ENCODE assay signal across 10 cellular contexts in genomic region chr1:100360790-100361232, GRCh38. TPM values are rescaled to one million over a fixed set of nuclear protein-coding genes. Genes with fewer than 3 reads are reported as not detected.
DNase-seq lines count a peak whose midpoint lies in the region; ATAC-seq, FAIRE-seq and TF ChIP-seq lines count a peak whose summit lies in the region.
"Had no signal": no experiment of that assay in that cellular context is flagged by ENCODE, and none has a peak within 500 bp of the region (broad histone marks: within the 10 kb centered on the region; RNA-seq: fewer than 3 reads in every experiment).

No MANE protein-coding gene starts in this region.

- peaks cover 84 to 97% (median 95%) of the 10 kb centered on the region in 3 donors for H3K4me1 Mint-ChIP-seq in CD8-positive, alpha-beta memory T cell
- peaks cover 57% of the 10 kb centered on the region for H3K4me1 Mint-ChIP-seq in nephron

- ATAC-seq in GM18868 (IDR thresholded peaks at IDR 0.05; ENCODE audit: unreplicated experiment) = no peak

- peak; percentile 99 for FAIRE-seq in endometrium (lab: Jason Lieb, UNC)

- in situ Hi-C loops in GM13976 (cut with MboI; ENCODE audit: low sequenced_read_pairs, unreplicated experiment) = no loop called here

- TF ChIP-seq CTCF in nephron (IDR thresholded peaks at IDR 0.05; ENCODE audit: unreplicated experiment in 3 of 3) (no peak), GM13976 (IDR thresholded peaks at IDR 0.05; ENCODE audit: borderline replicate concordance, control extremely low read depth, extremely low read depth, insufficient read depth, missing control alignments) (no peak)

- H3K27ac ChIP-seq in CD8-positive, alpha-beta memory T cell (ENCODE audit: low read depth, low read length) = no peak overlapping the region

- CTCF ChIA-PET in CD8-positive, alpha-beta memory T cell (lab: Charles Lee) = interaction anchor here (1.0 kb wide), 1 partner anchor 98 kb away, joined by 3 read pairs; no protein-coding TSS in a partner anchor

- H3K9me3 Mint-ChIP-seq in CD8-positive, alpha-beta memory T cell = no peaks in the 10 kb centered on the region
- no peaks in the 10 kb centered on the region for H3K9me3 Mint-ChIP-seq in nephron

- H3K27me3 Mint-ChIP-seq in CD8-positive, alpha-beta memory T cell = no peaks in the 10 kb centered on the region
- H3K27me3 Mint-ChIP-seq in nephron (ENCODE audit: low read depth) = no peaks in the 10 kb centered on the region

- no peak overlapping the region for H3K4me3 ChIP-seq in CD8-positive, alpha-beta memory T cell (ENCODE audit: low read length)

- H3K36me3 ChIP-seq in CD8-positive, alpha-beta memory T cell (ENCODE audit: insufficient read depth, low read length) = peaks cover 3% of the 10 kb centered on the region

- H3K9me3 ChIP-seq in CD8-positive, alpha-beta memory T cell (ENCODE audit: low read length) = no peaks in the 10 kb centered on the region

- H3K4me1 ChIP-seq in CD8-positive, alpha-beta memory T cell (ENCODE audit: insufficient read depth, low read length) = peaks cover 81% of the 10 kb centered on the region

- POLR2A ChIA-PET in CD8-positive, alpha-beta memory T cell (lab: Charles Lee) = interaction anchor here (1.2 kb wide), 1 partner anchor 8 kb away, joined by 3 read pairs; the partner anchor contains the start of gene CDC14A

- no peaks in the 10 kb centered on the region for H3K27me3 ChIP-seq in CD8-positive, alpha-beta memory T cell (ENCODE audit: insufficient read depth, low read length, poor library complexity, severe bottlenecking)

- H3K36me3 Mint-ChIP-seq in CD8-positive, alpha-beta memory T cell = peaks cover 20 to 81% (median 26%) of the 10 kb centered on the region in 3 donors
- H3K36me3 Mint-ChIP-seq in nephron (ENCODE audit: low read depth) = peaks cover 56% of the 10 kb centered on the region

- no peak for DNase-seq in CD8-positive, alpha-beta memory T cell
- peak; percentile 63 for DNase-seq in M059J (ENCODE audit: low read depth)
- DNase-seq in GM13976 (ENCODE audit: low spot score) = no peak
- no peak for DNase-seq in middle frontal gyrus (ENCODE audit: extremely low spot score, low spot score)
- DNase-seq in activated naive CD4-positive, alpha-beta T cell treated with Interleukin-2 at 50 U/mL for 16 hours = no peak
- DNase-seq: GDM1, NCI-H1105 had no signal

- H3K4me3 Mint-ChIP-seq in CD8-positive, alpha-beta memory T cell = peak overlapping the region in 6 of 7 donors; percentile 29 to 76 (median 44)
- peak overlapping the region; percentile 0 to 24 (median 22) for H3K4me3 Mint-ChIP-seq in nephron

- peak overlapping the region; percentile 24 to 88 (median 65) for H3K27ac Mint-ChIP-seq in CD8-positive, alpha-beta memory T cell
- H3K27ac Mint-ChIP-seq in nephron = peak overlapping the region; percentile 79 to 90 (median 89)

RNA-seq across cellular contexts. Expression of gene CDC14A, which starts 8.5 kb away (rescaled TPM):
- total RNA-seq in CD8-positive, alpha-beta memory T cell = 10 to 100 TPM; 25.4 to 27.9 TPM
- 36.4 TPM for polyA plus RNA-seq in CD8-positive, alpha-beta memory T cell
- 1.8 and 5.2 TPM in 2 replicates for total RNA-seq in M059J (2014; rRNA removed; shearing (Covaris generic))
